ENCODE assay signal across 8 cellular contexts in genomic region chr9:96619491-96620154, GRCh38. TPM values are rescaled to one million over a fixed set of nuclear protein-coding genes. Genes with fewer than 3 reads are reported as not detected.
DNase-seq lines count a peak whose midpoint lies in the region; ATAC-seq and TF ChIP-seq lines count a peak whose summit lies in the region.

Gene CDC14B, minus strand, starts transcription at chr9:96619843. Its CDS starts 465 bp downstream, at chr9:96619378.

- peak within 1 kb of the TSS; percentile 77 for H3K4me3 ChIP-seq in BJ (ENCODE audit: low read depth, low read length)
- H3K4me3 ChIP-seq in skeletal muscle satellite cell (ENCODE audit: low read length): peak within 1 kb of the TSS; percentile 96

- TF ChIP-seq CTCF in BJ (IDR thresholded peaks at IDR 0.05; ENCODE audit: insufficient read depth, low read depth, low read length): no peak

- CTCF ChIA-PET in BJ (lab: Yijun Ruan, JAX): interaction anchor here (1.0 to 1.3 kb wide), 2 partner anchors 12 to 53 kb away, joined by 3 to 4 read pairs; no protein-coding TSS in a partner anchor

- ATAC-seq in GM19455 (IDR thresholded peaks at IDR 0.05; ENCODE audit: unreplicated experiment): no peak

- H3K9me3 ChIP-seq in skeletal muscle satellite cell (replicated peaks; ENCODE audit: low read length): no peaks in the 10 kb centered on the region

- no peaks in the 10 kb centered on the region for H3K36me3 ChIP-seq in BJ (ENCODE audit: control insufficient read depth, insufficient read depth, low read length)
- no peaks in the 10 kb centered on the region for H3K36me3 ChIP-seq in skeletal muscle satellite cell (ENCODE audit: insufficient read depth, low read length)

- peaks cover 11% of the 10 kb centered on the region for H3K4me1 ChIP-seq in skeletal muscle satellite cell (ENCODE audit: control insufficient read depth, insufficient read depth, low read length)

- H3K27ac ChIP-seq in caudate nucleus (ENCODE audit: low read depth, low read length): peak within 1 kb of the TSS; percentile 72

- DNase-seq in BJ (ENCODE audit: low read depth): no peak
- DNase-seq in H4 (ENCODE audit: low spot score): peak; percentile 92
- DNase-seq in NCI-H2081 treated with DMSO at 0.1 percent for 48 hours (lab: John Stamatoyannopoulos, UW): peak; percentile 34
- DNase-seq in activated CD4-positive, CD25-positive, alpha-beta regulatory T cell treated with anti-CD3 and anti-CD28 coated beads, Interleukin-2, amount 50 U/mL, for 16 hours (ENCODE audit: low read depth, low spot score): peak; percentile 35
- peak; percentile 27 to 96 (median 80) for DNase-seq in caudate nucleus (lab: John Stamatoyannopoulos, UW)
- DNase-seq in iPS-NIHi7 (ENCODE audit: extremely low spot score): peak; percentile 89

- H3K27me3 ChIP-seq in BJ (ENCODE audit: control insufficient read depth, insufficient read depth, low read length) (no peaks in the 10 kb centered on the region), skeletal muscle satellite cell (ENCODE audit: control insufficient read depth, insufficient read depth, low read length) (no peaks in the 10 kb centered on the region)

- H3K9ac ChIP-seq in skeletal muscle satellite cell (ENCODE audit: low read depth, low read length): peak within 1 kb of the TSS; percentile 76

- H3K4me2 ChIP-seq in skeletal muscle satellite cell (ENCODE audit: low read length): peak within 1 kb of the TSS; percentile 90

- POLR2A ChIA-PET in BJ (lab: Charles Lee): no interaction called here

RNA-seq across cellular contexts. Expression of gene CDC14B, which starts in this region (rescaled TPM):
- polyA plus RNA-seq in BJ (2011; rRNA removed): 12.1 and 13.9 TPM in 2 replicates
- polyA minus RNA-seq in BJ (2011; rRNA and poly(A)+ RNA removed): 15.9 and 16.6 TPM in 2 replicates
- total RNA-seq in H4 (2014; rRNA removed; shearing (Covaris generic)): 14.4 TPM in 2 replicates
- total RNA-seq in skeletal muscle satellite cell (2012; rRNA removed): 13.5 and 14.2 TPM in 2 replicates
